ENCODE assay signal across 1 cellular context in the genomic region with DNA sequence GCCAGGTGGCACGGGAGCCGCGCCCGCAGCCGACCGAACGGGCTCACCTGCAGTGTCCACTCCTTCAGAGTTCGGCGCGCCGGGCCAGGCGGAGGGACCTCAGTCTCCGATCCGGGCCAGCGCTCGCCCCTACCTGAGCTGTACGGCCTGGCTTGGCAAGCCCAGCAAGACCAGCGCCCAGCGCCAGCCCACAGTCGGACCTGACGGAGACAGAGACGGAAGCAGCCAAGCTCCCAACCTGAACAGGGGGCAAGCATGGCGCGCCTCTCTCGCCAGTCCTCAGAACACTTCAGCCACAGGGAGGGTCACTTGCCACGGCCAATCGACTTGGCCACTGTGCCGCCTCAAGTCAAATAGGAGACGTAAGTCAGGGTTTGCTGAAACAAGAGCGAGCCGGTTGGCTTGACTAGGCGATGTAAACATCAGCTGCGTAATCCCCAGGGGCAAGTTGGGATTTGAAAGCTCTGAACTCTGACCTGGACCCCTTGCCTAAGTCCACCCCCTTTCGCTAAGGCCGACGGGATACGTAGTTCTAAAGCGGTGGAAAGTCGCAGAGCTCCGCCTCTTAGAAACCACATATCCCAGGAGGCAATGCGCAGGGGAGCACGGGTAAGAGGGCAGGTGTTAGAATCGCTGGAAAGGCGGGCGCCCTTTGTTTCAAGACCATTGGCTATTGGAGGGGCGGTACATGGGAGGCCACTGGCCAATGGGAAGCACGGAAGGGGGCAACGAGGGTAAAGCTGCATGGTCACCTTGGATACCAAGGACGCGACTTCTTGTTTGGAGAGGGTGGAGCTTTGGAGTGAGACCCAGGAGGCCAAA.
TF ChIP-seq lines count a peak whose summit lies in the region.
"Not testable (repeated sequence)": the region's sequence is repeated elsewhere in the genome, so short reads cannot be mapped to it uniquely, and the experiment has no call there.

A gene with protein sequence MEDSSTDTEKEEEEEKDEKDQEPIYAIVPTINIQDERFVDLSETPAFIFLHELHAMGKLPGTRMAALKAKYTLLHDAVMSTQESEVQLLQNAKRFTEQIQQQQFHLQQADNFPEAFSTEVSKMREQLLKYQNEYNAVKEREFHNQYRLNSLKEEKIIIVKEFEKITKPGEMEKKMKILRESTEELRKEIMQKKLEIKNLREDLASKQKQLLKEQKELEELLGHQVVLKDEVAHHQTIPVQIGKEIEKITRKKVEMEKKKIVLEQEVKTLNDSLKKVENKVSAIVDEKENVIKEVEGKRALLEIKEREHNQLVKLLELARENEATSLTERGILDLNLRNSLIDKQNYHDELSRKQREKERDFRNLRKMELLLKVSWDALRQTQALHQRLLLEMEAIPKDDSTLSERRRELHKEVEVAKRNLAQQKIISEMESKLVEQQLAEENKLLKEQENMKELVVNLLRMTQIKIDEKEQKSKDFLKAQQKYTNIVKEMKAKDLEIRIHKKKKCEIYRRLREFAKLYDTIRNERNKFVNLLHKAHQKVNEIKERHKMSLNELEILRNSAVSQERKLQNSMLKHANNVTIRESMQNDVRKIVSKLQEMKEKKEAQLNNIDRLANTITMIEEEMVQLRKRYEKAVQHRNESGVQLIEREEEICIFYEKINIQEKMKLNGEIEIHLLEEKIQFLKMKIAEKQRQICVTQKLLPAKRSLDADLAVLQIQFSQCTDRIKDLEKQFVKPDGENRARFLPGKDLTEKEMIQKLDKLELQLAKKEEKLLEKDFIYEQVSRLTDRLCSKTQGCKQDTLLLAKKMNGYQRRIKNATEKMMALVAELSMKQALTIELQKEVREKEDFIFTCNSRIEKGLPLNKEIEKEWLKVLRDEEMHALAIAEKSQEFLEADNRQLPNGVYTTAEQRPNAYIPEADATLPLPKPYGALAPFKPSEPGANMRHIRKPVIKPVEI (plus strand): TSS at position 756 of the 822 bp plus-strand sequence. CDS start 45,054 bp downstream, outside the sequence.

TF ChIP-seq in HepG2, 621 proteins besides CTCF, POLR2A, EP300 and RAD21 (continued from another document and continues in another):
- TF ChIP-seq PAXIP1 (CRISPR knock-in tag; conservative IDR thresholded peaks at IDR 0.05) (peak; percentile 49), IRF2 (CRISPR knock-in tag; IDR thresholded peaks at IDR 0.05) (peak; percentile 89), SP2 (CRISPR knock-in tag; IDR thresholded peaks at IDR 0.05) (peak; percentile 85), ZNF143 (CRISPR knock-in tag; IDR thresholded peaks at IDR 0.05) (peak; percentile 96), CREB1 (IDR thresholded peaks at IDR 0.05) (peak; percentile 81), CREB1 (CRISPR knock-in tag; IDR thresholded peaks at IDR 0.05) (peak; percentile 93), ZNF607 (CRISPR knock-in tag; IDR thresholded peaks at IDR 0.05; ENCODE audit: borderline replicate concordance) (0 out of 2 replicates have a peak, but pooled peaks have one; percentile 35), ATF7 (IDR thresholded peaks at IDR 0.05) (0 out of 2 replicates have a peak, but pooled peaks have one; percentile 8), FOSL2 (CRISPR knock-in tag; IDR thresholded peaks at IDR 0.05) (0 out of 2 replicates have a peak, but pooled peaks have one; percentile 20), PHF8 (CRISPR knock-in tag; IDR thresholded peaks at IDR 0.05) (peak; percentile 57), GABPB1 (CRISPR knock-in tag; IDR thresholded peaks at IDR 0.05) (peak; percentile 80), MXD1 (CRISPR knock-in tag; IDR thresholded peaks at IDR 0.05) (peak; percentile 43; the same call in 1 of the 2 replicates), ZNF772 (CRISPR knock-in tag; IDR thresholded peaks at IDR 0.05) (peak; percentile 47; the same call in 1 of the 2 replicates), SKI (IDR thresholded peaks at IDR 0.05; ENCODE audit: partially characterized antibody) (peak; percentile 33), ZNF558 (CRISPR knock-in tag; IDR thresholded peaks at IDR 0.05; ENCODE audit: borderline replicate concordance) (0 out of 2 replicates have a peak, but pooled peaks have one; percentile 37), SNAPC2 (CRISPR knock-in tag; IDR thresholded peaks at IDR 0.05) (peak; percentile 48; the same call in 1 of the 2 replicates), PHF20 (CRISPR knock-in tag; IDR thresholded peaks at IDR 0.05) (peak; percentile 63; the same call in 1 of the 2 replicates), KMT2A (CRISPR knock-in tag; IDR thresholded peaks at IDR 0.05) (peak; percentile 61; the same call in 1 of the 2 replicates), PHF21A (CRISPR knock-in tag; IDR thresholded peaks at IDR 0.05) (peak; percentile 52; the same call in 1 of the 2 replicates), YEATS4 (CRISPR knock-in tag; IDR thresholded peaks at IDR 0.05; ENCODE audit: borderline replicate concordance) (peak; percentile 61; the same call in 1 of the 2 replicates), MXD4 (CRISPR knock-in tag; IDR thresholded peaks at IDR 0.05) (0 out of 2 replicates have a peak, but pooled peaks have one; percentile 2), TAF1 (CRISPR knock-in tag; IDR thresholded peaks at IDR 0.05) (peak; percentile 37; the same call in 1 of the 2 replicates), ERF (CRISPR knock-in tag; IDR thresholded peaks at IDR 0.05) (peak; percentile 82; the same call in 1 of the 2 replicates), RBM22 (optimal IDR thresholded peaks at IDR 0.05; ENCODE audit: low read length) (peak; percentile 68), ZGPAT (CRISPR knock-in tag; IDR thresholded peaks at IDR 0.05) (peak; percentile 63), TFE3 (CRISPR knock-in tag; IDR thresholded peaks at IDR 0.05) (peak; percentile 70; the same call in 1 of the 2 replicates), KMT2B (CRISPR knock-in tag; IDR thresholded peaks at IDR 0.05) (peak; percentile 89), ELF3 (CRISPR knock-in tag; IDR thresholded peaks at IDR 0.05) (peak; percentile 24), PPARG (CRISPR knock-in tag; conservative IDR thresholded peaks at IDR 0.05) (peak; percentile 82), ZNF331 (CRISPR knock-in tag; IDR thresholded peaks at IDR 0.05) (0 out of 2 replicates have a peak, but pooled peaks have one; percentile 31), ZNF878 (CRISPR knock-in tag; IDR thresholded peaks at IDR 0.05) (0 out of 2 replicates have a peak, but pooled peaks have one; percentile 11)
- TF ChIP-seq ATF7 (CRISPR knock-in tag; IDR thresholded peaks at IDR 0.05): not testable (repeated sequence)
- TF ChIP-seq, protein P1, sequence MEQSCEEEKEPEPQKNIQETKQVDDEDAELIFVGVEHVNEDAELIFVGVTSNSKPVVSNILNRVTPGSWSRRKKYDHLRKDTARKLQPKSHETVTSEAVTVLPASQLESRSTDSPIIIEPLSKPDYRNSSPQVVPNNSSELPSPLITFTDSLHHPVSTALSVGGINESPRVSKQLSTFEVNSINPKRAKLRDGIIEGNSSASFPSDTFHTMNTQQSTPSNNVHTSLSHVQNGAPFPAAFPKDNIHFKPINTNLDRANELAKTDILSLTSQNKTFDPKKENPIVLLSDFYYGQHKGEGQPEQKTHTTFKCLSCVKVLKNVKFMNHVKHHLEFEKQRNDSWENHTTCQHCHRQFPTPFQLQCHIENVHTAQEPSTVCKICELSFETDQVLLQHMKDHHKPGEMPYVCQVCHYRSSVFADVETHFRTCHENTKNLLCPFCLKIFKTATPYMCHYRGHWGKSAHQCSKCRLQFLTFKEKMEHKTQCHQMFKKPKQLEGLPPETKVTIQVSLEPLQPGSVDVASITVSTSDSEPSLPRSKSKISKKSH (CRISPR knock-in tag; IDR thresholded peaks at IDR 0.05; ENCODE audit: borderline replicate concordance): 0 out of 2 replicates have a peak, but pooled peaks have one; percentile 24
- TF ChIP-seq, protein P2, sequence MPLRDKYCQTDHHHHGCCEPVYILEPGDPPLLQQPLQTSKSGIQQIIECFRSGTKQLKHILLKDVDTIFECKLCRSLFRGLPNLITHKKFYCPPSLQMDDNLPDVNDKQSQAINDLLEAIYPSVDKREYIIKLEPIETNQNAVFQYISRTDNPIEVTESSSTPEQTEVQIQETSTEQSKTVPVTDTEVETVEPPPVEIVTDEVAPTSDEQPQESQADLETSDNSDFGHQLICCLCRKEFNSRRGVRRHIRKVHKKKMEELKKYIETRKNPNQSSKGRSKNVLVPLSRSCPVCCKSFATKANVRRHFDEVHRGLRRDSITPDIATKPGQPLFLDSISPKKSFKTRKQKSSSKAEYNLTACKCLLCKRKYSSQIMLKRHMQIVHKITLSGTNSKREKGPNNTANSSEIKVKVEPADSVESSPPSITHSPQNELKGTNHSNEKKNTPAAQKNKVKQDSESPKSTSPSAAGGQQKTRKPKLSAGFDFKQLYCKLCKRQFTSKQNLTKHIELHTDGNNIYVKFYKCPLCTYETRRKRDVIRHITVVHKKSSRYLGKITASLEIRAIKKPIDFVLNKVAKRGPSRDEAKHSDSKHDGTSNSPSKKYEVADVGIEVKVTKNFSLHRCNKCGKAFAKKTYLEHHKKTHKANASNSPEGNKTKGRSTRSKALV (CRISPR knock-in tag; IDR thresholded peaks at IDR 0.05): peak; percentile 52; the same call in 1 of the 2 replicates
- TF ChIP-seq, protein P3, sequence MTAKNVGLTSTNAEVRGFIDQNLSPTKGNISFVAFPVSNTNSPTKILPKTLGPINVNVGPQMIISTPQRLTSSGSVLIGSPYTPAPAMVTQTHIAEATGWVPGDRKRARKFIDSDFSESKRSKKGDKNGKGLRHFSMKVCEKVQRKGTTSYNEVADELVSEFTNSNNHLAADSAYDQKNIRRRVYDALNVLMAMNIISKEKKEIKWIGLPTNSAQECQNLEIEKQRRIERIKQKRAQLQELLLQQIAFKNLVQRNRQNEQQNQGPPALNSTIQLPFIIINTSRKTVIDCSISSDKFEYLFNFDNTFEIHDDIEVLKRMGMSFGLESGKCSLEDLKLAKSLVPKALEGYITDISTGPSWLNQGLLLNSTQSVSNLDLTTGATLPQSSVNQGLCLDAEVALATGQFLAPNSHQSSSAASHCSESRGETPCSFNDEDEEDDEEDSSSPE (CRISPR knock-in tag; IDR thresholded peaks at IDR 0.05): peak; percentile 91
- TF ChIP-seq, protein P4, sequence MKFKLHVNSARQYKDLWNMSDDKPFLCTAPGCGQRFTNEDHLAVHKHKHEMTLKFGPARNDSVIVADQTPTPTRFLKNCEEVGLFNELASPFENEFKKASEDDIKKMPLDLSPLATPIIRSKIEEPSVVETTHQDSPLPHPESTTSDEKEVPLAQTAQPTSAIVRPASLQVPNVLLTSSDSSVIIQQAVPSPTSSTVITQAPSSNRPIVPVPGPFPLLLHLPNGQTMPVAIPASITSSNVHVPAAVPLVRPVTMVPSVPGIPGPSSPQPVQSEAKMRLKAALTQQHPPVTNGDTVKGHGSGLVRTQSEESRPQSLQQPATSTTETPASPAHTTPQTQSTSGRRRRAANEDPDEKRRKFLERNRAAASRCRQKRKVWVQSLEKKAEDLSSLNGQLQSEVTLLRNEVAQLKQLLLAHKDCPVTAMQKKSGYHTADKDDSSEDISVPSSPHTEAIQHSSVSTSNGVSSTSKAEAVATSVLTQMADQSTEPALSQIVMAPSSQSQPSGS (CRISPR knock-in tag; IDR thresholded peaks at IDR 0.05): peak; percentile 48; the same call in 1 of the 2 replicates
- TF ChIP-seq, protein P5, sequence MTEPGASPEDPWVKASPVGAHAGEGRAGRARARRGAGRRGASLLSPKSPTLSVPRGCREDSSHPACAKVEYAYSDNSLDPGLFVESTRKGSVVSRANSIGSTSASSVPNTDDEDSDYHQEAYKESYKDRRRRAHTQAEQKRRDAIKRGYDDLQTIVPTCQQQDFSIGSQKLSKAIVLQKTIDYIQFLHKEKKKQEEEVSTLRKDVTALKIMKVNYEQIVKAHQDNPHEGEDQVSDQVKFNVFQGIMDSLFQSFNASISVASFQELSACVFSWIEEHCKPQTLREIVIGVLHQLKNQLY (CRISPR knock-in tag; IDR thresholded peaks at IDR 0.05): 0 out of 2 replicates have a peak, but pooled peaks have one; percentile 17
